Comparison of ENCODE assay signal across 8 cellular contexts in the genomic region with DNA sequence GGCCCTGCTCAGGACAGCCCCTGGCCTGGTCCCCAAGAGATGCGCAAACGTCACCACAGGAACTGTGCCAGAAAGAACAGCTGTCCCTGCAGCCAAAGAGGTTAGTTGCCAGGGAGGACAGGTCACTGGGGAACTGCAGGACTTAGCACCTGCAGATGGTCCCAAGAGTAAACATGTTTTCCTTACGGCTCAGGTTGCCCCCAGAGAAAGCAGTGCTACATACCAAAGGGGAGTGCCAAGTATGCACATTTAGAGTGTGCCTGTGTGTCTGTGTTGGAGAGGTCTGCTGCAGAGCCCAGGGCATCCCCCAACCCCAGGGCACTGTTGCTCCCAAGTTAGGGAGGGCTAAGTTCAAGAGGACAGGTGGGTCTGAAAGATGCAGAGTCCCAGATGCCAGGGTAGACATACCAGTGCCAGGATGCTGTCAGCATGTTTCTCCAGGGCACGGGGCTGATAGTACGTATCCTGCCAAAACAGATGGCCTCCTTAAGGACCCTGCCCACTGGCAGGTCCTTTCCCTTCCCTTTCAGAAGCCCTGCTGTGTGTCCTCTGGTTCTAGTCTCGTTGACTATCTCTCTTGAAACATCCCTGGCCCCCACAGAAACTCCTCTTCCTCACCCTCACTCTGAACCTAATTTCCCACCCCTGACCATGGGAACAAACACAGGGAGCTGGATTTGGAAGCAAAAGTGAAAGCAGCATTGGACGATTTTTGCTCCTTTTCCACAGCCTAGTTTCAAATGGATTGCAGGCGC. TPM values are rescaled to one million over a fixed set of nuclear protein-coding genes. Genes with fewer than 3 reads are reported as not detected.
DNase-seq lines count a peak whose midpoint lies in the region; TF ChIP-seq lines count a peak whose summit lies in the region.

No MANE protein-coding gene starts in this region.

- in situ Hi-C loops in astrocyte of the cerebellum (cut with HindIII; ENCODE audit: low sequenced_read_pairs) = no loop called here

- peak overlapping the region; percentile 95 for H3K4me3 ChIP-seq in astrocyte of the cerebellum (ENCODE audit: low read depth, low read length)

- no peak for TF ChIP-seq CTCF in astrocyte of the cerebellum (IDR thresholded peaks at IDR 0.05; ENCODE audit: low read depth, low read length, missing control alignments)

- peak overlapping the region; percentile 98 for H3K27ac ChIP-seq in layer of hippocampus (ENCODE audit: low read depth, low read length)
- H3K27ac ChIP-seq in temporal lobe (ENCODE audit: low read depth, low read length) = peak overlapping the region; percentile 95

- DNase-seq in CMK (ENCODE audit: low read depth) (peak; percentile 77), NCI-H1092 treated with DMSO at 0.1 percent for 48 hours (lab: John Stamatoyannopoulos, UW) (peak; percentile 31), astrocyte of the cerebellum (ENCODE audit: low read depth) (no peak), GOT3 (lab: John Stamatoyannopoulos, UW) (no peak), A172 (ENCODE audit: low spot score) (no peak)
- no peak for DNase-seq in activated effector memory CD4-positive, alpha-beta T cell treated with Interleukin-2 at 50 U/mL for 16 hours

- H3K27me3 ChIP-seq in layer of hippocampus (ENCODE audit: control insufficient read depth, insufficient read depth, low read length) = no peaks in the 10 kb centered on the region

RNA-seq across cellular contexts. Expression of a gene that starts 1.3 kb away (rescaled TPM):
- 40.3 TPM for total RNA-seq in temporal lobe
- 38.5 and 40.9 TPM in 2 replicates for total RNA-seq in A172 (2014; rRNA removed; shearing (Covaris generic))

RNA-seq across cellular contexts. Expression of a gene that starts 4.8 kb away (rescaled TPM):
- total RNA-seq in temporal lobe = not detected
- total RNA-seq in A172 (2014; rRNA removed; shearing (Covaris generic)) = not detected in 2 replicates

RNA-seq across cellular contexts. Expression of a gene that starts 13.3 kb away (rescaled TPM):
- 0.74 TPM for total RNA-seq in temporal lobe
- total RNA-seq in A172 (2014; rRNA removed; shearing (Covaris generic)) = not detected in 2 replicates

RNA-seq across cellular contexts. Expression of a gene that starts 19.7 kb away (rescaled TPM):
- 0.25 TPM for total RNA-seq in temporal lobe
- not detected in 2 replicates for total RNA-seq in A172 (2014; rRNA removed; shearing (Covaris generic))

RNA-seq across cellular contexts. Expression of a gene that starts 21.0 kb away (rescaled TPM):
- total RNA-seq in temporal lobe = 1.2 TPM
- total RNA-seq in A172 (2014; rRNA removed; shearing (Covaris generic)) = not detected in 2 replicates

Comparison
In these comparisons a context has a peak if more than half of its experiments do, and no peak if none do; other contexts are left out.
1. DNase-seq: peak in CMK (single experiment) and NCI-H1092 treated with DMSO at 0.1 percent for 48 hours (single experiment); none in astrocyte of the cerebellum (single experiment), GOT3 (single experiment), A172 (single experiment) and activated effector memory CD4-positive, alpha-beta T cell treated with Interleukin-2 at 50 U/mL for 16 hours (single experiment).